In the genomic region with DNA sequence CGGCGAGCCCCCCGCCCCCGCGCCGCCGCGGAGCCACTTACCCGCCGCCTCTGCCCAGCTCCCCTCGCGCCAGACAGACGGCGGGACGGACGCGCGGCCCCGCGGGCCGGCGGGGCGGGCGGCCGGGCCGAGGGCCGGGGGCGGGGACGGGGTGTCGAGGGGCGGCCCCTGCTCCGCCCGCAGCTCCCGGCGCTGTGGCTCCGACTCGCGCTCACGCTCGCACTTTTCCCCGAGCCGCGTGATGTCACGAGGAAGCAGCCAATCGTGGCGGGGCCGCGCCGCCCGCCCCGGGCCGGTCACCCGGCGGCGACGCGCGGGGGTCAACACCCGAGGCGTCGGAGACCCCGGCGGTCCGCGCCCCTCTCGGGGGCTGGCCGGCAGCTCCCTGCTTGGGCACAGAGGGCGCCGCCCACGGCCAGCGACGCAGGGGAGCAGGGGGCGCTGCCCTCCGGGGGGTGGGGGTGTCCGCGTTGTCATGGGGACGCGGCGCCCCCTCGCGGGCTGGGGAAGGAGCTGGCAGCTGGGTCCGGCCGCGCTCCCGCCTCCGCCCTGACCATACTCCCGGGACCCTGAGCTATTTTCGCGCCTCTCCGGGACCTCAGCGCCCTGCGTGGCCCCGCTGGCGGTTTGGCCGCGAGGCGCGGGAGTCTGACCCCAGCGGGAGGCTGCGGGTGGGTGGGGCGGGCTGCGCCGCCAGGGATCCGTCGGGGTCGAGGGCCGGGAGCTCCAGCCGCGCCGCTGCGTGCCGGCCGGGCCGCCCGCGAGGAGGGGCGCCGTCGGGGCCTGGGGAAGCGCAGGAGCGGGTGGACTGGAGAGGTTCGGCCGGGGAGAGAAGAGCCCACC, we compare ENCODE assay signal across 8 cellular contexts. TPM values are rescaled to one million over a fixed set of nuclear protein-coding genes. Genes with fewer than 3 reads are reported as not detected.
DNase-seq lines count a peak whose midpoint lies in the region; ATAC-seq, FAIRE-seq and TF ChIP-seq lines count a peak whose summit lies in the region.

A gene (minus strand): TSS at position 199 of the 843 bp plus-strand sequence. CDS start 5,219 bp downstream, outside the sequence.

- peak within 1 kb of the TSS; percentile 59 for H3K4me3 ChIP-seq in A549
- peak within 1 kb of the TSS; percentile 53 for H3K4me3 ChIP-seq in skeletal muscle cell (ENCODE audit: low read depth, low read length)

- H3K4me3 Mint-ChIP-seq in WTC11 = peak within 1 kb of the TSS; percentile 84

- ATAC-seq in A549 = peak; percentile 15 to 21; a peak in 3 of 6 replicates
- ATAC-seq in WTC11 = peak; percentile 15
- ATAC-seq in left ventricle myocardium superior = peak; percentile 8
- no peak for ATAC-seq in GM21360 (IDR thresholded peaks at IDR 0.05; ENCODE audit: unreplicated experiment)

- WGBS in A549 (ENCODE audit: missing lambda C conversion rate) = 4% methylated on average over 4 of the region's 123 CpGs

- H3K36me3 Mint-ChIP-seq in WTC11 = no peaks in the 10 kb centered on the region

- no peaks in the 10 kb centered on the region for H3K9me3 Mint-ChIP-seq in WTC11

- TF ChIP-seq POLR2A in A549 (IDR thresholded peaks at IDR 0.05; ENCODE audit: low read length) = no peak

- CTCF ChIA-PET in A549 (lab: Yijun Ruan, JAX) (interaction anchor here (0.7 to 10.2 kb wide), 27 partner anchors 8 to 1049 kb away, joined by 3 to 220 read pairs (median 5); a partner anchor contains a TSS), WTC11 (lab: Charles Lee) (interaction anchor here (0.5 to 6.6 kb wide), 67 partner anchors 8 to 1139 kb away, joined by 3 to 96 read pairs (median 4); a partner anchor contains a TSS)

- H3K27ac Mint-ChIP-seq in WTC11 = no peak within 1 kb of the TSS

- TF ChIP-seq CTCF in A549 (IDR thresholded peaks at IDR 0.05) = peak; percentile 74
- TF ChIP-seq CTCF in WTC11 (IDR thresholded peaks at IDR 0.05) = peak; percentile 55

- peak within 1 kb of the TSS in 1 of 2 experiments; percentile 63; a peak in 3 of 6 replicates for H3K27ac ChIP-seq in A549

- H3K27me3 Mint-ChIP-seq in WTC11 (ENCODE audit: low read depth) = peaks cover 56% of the 10 kb centered on the region

- peaks cover 29% of the 10 kb centered on the region for H3K4me1 Mint-ChIP-seq in WTC11

- peak; percentile 36 to 48; a peak in 4 of 5 replicates for TF ChIP-seq RAD21 in A549 (conservative IDR thresholded peaks at IDR 0.05 in 1 of 2, IDR thresholded peaks at IDR 0.05 in 1 of 2)

- H3K4me2 ChIP-seq in A549 = peak within 1 kb of the TSS; percentile 98

- FAIRE-seq in A549 (lab: Jason Lieb, UNC) = no peak

- intact Hi-C loops in left ventricle myocardium superior (cut with micrococcal nuclease) = loop anchor here (5.0 kb wide), 1 partner anchor 146 kb away; no protein-coding TSS in a partner anchor

- POLR2A ChIA-PET in A549 (lab: Yijun Ruan, JAX) (interaction anchor here (0.8 to 1.1 kb wide), 2 partner anchors 148 to 166 kb away, joined by 4 read pairs; no protein-coding TSS in a partner anchor), WTC11 (lab: Charles Lee) (interaction anchor here (0.5 to 1.3 kb wide), 9 partner anchors 8 to 1282 kb away, joined by 3 to 5 read pairs (median 3); no protein-coding TSS in a partner anchor)

- no peaks in the 10 kb centered on the region for H3K9me3 ChIP-seq in A549

- TF ChIP-seq EP300 in A549 (IDR thresholded peaks at IDR 0.05) = no peak

- peak; percentile 65 to 80 for DNase-seq in A549 (ENCODE audit: low read depth in 1 of 2, low spot score in 1 of 2)
- DNase-seq in ELF-1 (ENCODE audit: low read depth, low spot score) = peak; percentile 45
- DNase-seq in LoVo (ENCODE audit: low spot score) = peak; percentile 60
- peak; percentile 69 for DNase-seq in WTC11 (ENCODE audit: low spot score)
- no peak for DNase-seq in left ventricle myocardium superior
- no peak for DNase-seq in skeletal muscle cell (ENCODE audit: low read depth)
- DNase-seq in AG08395 (ENCODE audit: low spot score) = no peak

- H3K4me1 ChIP-seq in A549 = peaks cover 18% of the 10 kb centered on the region; the same call in 2 of the 3 replicates

TF ChIP-seq in A549, 52 proteins besides CTCF, POLR2A, EP300 and RAD21:
- TF ChIP-seq, protein P1, sequence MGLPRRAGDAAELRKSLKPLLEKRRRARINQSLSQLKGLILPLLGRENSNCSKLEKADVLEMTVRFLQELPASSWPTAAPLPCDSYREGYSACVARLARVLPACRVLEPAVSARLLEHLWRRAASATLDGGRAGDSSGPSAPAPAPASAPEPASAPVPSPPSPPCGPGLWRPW (IDR thresholded peaks at IDR 0.05) = no peak
- TF ChIP-seq, protein P2, sequence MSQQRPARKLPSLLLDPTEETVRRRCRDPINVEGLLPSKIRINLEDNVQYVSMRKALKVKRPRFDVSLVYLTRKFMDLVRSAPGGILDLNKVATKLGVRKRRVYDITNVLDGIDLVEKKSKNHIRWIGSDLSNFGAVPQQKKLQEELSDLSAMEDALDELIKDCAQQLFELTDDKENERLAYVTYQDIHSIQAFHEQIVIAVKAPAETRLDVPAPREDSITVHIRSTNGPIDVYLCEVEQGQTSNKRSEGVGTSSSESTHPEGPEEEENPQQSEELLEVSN (IDR thresholded peaks at IDR 0.05; ENCODE audit: borderline replicate concordance, low read depth) = peak; percentile 2; the same call in 1 of the 2 replicates
- peak; percentile 25; the same call in 1 of the 3 replicates for TF ChIP-seq SMC3 (IDR thresholded peaks at IDR 0.05)
- TF ChIP-seq, protein P3, sequence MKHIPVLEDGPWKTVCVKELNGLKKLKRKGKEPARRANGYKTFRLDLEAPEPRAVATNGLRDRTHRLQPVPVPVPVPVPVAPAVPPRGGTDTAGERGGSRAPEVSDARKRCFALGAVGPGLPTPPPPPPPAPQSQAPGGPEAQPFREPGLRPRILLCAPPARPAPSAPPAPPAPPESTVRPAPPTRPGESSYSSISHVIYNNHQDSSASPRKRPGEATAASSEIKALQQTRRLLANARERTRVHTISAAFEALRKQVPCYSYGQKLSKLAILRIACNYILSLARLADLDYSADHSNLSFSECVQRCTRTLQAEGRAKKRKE (CRISPR knock-in tag; IDR thresholded peaks at IDR 0.05; ENCODE audit: low read depth) = no peak
- TF ChIP-seq, protein P4, sequence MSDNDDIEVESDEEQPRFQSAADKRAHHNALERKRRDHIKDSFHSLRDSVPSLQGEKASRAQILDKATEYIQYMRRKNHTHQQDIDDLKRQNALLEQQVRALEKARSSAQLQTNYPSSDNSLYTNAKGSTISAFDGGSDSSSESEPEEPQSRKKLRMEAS (IDR thresholded peaks at IDR 0.05) = 0 out of 2 replicates have a peak, but pooled peaks have one; percentile 16
- TF ChIP-seq, protein P5, sequence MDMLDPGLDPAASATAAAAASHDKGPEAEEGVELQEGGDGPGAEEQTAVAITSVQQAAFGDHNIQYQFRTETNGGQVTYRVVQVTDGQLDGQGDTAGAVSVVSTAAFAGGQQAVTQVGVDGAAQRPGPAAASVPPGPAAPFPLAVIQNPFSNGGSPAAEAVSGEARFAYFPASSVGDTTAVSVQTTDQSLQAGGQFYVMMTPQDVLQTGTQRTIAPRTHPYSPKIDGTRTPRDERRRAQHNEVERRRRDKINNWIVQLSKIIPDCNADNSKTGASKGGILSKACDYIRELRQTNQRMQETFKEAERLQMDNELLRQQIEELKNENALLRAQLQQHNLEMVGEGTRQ (IDR thresholded peaks at IDR 0.05) = no peak

TF ChIP-seq in WTC11, 78 proteins besides CTCF, POLR2A, EP300 and RAD21:
- TF ChIP-seq RORB (CRISPR knock-in tag; IDR thresholded peaks at IDR 0.05) (no peak), ZNF423 (CRISPR knock-in tag; IDR thresholded peaks at IDR 0.05) (peak; percentile 74)
- TF ChIP-seq, protein P6, sequence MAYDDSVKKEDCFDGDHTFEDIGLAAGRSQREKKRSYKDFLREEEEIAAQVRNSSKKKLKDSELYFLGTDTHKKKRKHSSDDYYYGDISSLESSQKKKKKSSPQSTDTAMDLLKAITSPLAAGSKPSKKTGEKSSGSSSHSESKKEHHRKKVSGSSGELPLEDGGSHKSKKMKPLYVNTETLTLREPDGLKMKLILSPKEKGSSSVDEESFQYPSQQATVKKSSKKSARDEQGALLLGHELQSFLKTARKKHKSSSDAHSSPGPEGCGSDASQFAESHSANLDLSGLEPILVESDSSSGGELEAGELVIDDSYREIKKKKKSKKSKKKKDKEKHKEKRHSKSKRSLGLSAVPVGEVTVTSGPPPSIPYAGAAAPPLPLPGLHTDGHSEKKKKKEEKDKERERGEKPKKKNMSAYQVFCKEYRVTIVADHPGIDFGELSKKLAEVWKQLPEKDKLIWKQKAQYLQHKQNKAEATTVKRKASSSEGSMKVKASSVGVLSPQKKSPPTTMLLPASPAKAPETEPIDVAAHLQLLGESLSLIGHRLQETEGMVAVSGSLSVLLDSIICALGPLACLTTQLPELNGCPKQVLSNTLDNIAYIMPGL (CRISPR knock-in tag; IDR thresholded peaks at IDR 0.05) = 0 out of 2 replicates have a peak, but pooled peaks have one; percentile 13

RNA-seq across cellular contexts. Expression of the gene that starts here (rescaled TPM):
- polyA plus RNA-seq in A549 (2011; rRNA removed) = 0.17 and 0.22 TPM in 2 replicates
- polyA plus RNA-seq in A549 (2012; cell fraction: cytosol; rRNA removed) = 0.30 and 0.47 TPM in 2 replicates
- 0.92 and 1.2 TPM in 2 replicates for polyA plus RNA-seq in A549 (2012; cell fraction: nucleus; rRNA removed)
- polyA plus RNA-seq in A549 (2017; fragmentation: RNase III; extraction: RNeasy Plus Mini Kit Qiagen cat#74134 plus additional on column Dnase treatment) = 0.28 to 0.38 TPM (median 0.29 TPM) in 3 replicates
- polyA minus RNA-seq in A549 (2011; rRNA and poly(A)+ RNA removed) = 0.34 and 0.70 TPM in 2 replicates
- 0.62 to 0.85 TPM (median 0.62 TPM) in 3 replicates for total RNA-seq in WTC11 (2021)
- not detected for total RNA-seq in left ventricle myocardium superior

Comparison
In these comparisons a context has a peak if more than half of its experiments do, and no peak if none do; other contexts are left out.
1. Peak in DNase-seq and ATAC-seq in WTC11; RNA of the gene not detected or under 1 TPM.
2. Peak in ATAC-seq in left ventricle myocardium superior; RNA of the gene not detected or under 1 TPM.
3. DNase-seq: peak in A549 (2 of 2), ELF-1 (single experiment) and LoVo (single experiment); none in left ventricle myocardium superior (single experiment), skeletal muscle cell (single experiment) and AG08395 (single experiment).